In genomic region chr18:32771169-32771751, GRCh38 we compare ENCODE assay signal across 9 cellular contexts. TPM values are rescaled to one million over a fixed set of nuclear protein-coding genes. Genes with fewer than 3 reads are reported as not detected.
DNase-seq lines count a peak whose midpoint lies in the region; ATAC-seq and TF ChIP-seq lines count a peak whose summit lies in the region.
"Had no signal": no experiment of that assay in that cellular context is flagged by ENCODE, and none has a peak within 500 bp of the region (broad histone marks: within the 10 kb centered on the region; RNA-seq: fewer than 3 reads in every experiment).

No MANE protein-coding gene starts in this region.

- H3F3A ChIP-seq in OCI-LY1 (ENCODE audit: insufficient read depth, low read length): no peaks in the 10 kb centered on the region

- no peaks in the 10 kb centered on the region for H3K36me3 ChIP-seq in OCI-LY1 (ENCODE audit: insufficient read depth, low read length)
- H3K36me3 ChIP-seq in esophagus squamous epithelium: no peaks in the 10 kb centered on the region

- TF ChIP-seq POLR2A in esophagus squamous epithelium (IDR thresholded peaks at IDR 0.05): no peak

- H3K9me3 ChIP-seq in OCI-LY1 (ENCODE audit: low read length): no peaks in the 10 kb centered on the region
- no peaks in the 10 kb centered on the region for H3K9me3 ChIP-seq in esophagus squamous epithelium

- H3K9ac ChIP-seq in OCI-LY1 (ENCODE audit: low read length): peak overlapping the region; percentile 90

- no peak overlapping the region for H2AFZ ChIP-seq in OCI-LY1 (ENCODE audit: low read length)

- H3K4me2 ChIP-seq in OCI-LY1 (ENCODE audit: low read length): peak overlapping the region; percentile 92

- 1 to 4% methylated on average over 13 to 15 of the region's 37 CpGs for WGBS in esophagus squamous epithelium, 2 donors

- peak overlapping the region; percentile 75 for H3K4me3 ChIP-seq in OCI-LY1 (ENCODE audit: low read depth, low read length, poor library complexity, severe bottlenecking)
- H3K4me3 ChIP-seq in esophagus squamous epithelium: peak overlapping the region; percentile 11 to 68 (median 46)

- intact Hi-C loops in esophagus squamous epithelium (cut with DNase I): no loop called here

- peaks cover 28% of the 10 kb centered on the region for H3K79me2 ChIP-seq in OCI-LY1 (ENCODE audit: insufficient read depth, low read length)

- H3K27me3 ChIP-seq in OCI-LY1 (ENCODE audit: insufficient read depth, low read length): no peaks in the 10 kb centered on the region
- peaks cover 7 to 59% (median 24%) of the 10 kb centered on the region in 4 donors for H3K27me3 ChIP-seq in esophagus squamous epithelium

- no peak for TF ChIP-seq CTCF in GM20000 (IDR thresholded peaks at IDR 0.05; ENCODE audit: extremely low read depth, missing control alignments)
- TF ChIP-seq CTCF in OCI-LY1 (IDR thresholded peaks at IDR 0.05; ENCODE audit: low read length): no peak
- no peak for TF ChIP-seq CTCF in esophagus squamous epithelium (IDR thresholded peaks at IDR 0.05)

- ATAC-seq in HG03135 (IDR thresholded peaks at IDR 0.05; ENCODE audit: unreplicated experiment) (no peak), GM19328 (IDR thresholded peaks at IDR 0.05; ENCODE audit: unreplicated experiment) (no peak), GM21526 (IDR thresholded peaks at IDR 0.05; ENCODE audit: low FRiP score, unreplicated experiment) (no peak)

- peak overlapping the region; percentile 94 for H3K27ac ChIP-seq in OCI-LY1 (ENCODE audit: low read depth, low read length, poor library complexity, severe bottlenecking)
- H3K27ac ChIP-seq in esophagus squamous epithelium: peak overlapping the region in 2 of 4 donors; percentile 28 to 58

- no peaks in the 10 kb centered on the region for H3K9me2 ChIP-seq in OCI-LY1 (ENCODE audit: low read depth, low read length)

- DNase-seq in GM20000 (ENCODE audit: low spot score) (peak; percentile 55), esophagus squamous epithelium (lab: John Stamatoyannopoulos, UW) (no peak), retina (peak; percentile 79)
- DNase-seq in stimulated activated CD8-positive, alpha-beta memory T cell treated with anti-CD3 and anti-CD28 coated beads, Interleukin-4, amount 100 ng/mL, for 48 hours: no peak

- peaks cover 53% of the 10 kb centered on the region for H3K4me1 ChIP-seq in OCI-LY1 (ENCODE audit: insufficient read depth, low read length, severe bottlenecking)
- H3K4me1 ChIP-seq in esophagus squamous epithelium: peaks cover 17 to 34% (median 21%) of the 10 kb centered on the region in 3 donors

- H4K20me1 ChIP-seq in OCI-LY1 (ENCODE audit: insufficient read depth, low read length): no peaks in the 10 kb centered on the region

RNA-seq across cellular contexts. Expression of gene KLHL14, which starts 1.6 kb away (rescaled TPM):
- under 1 TPM; 0.04 to 0.95 (median 0.42) TPM for total RNA-seq in esophagus squamous epithelium
- total RNA-seq: fibroblast of villous mesenchyme had no signal

Comparison
In these comparisons a context has a peak if more than half of its experiments do, and no peak if none do; other contexts are left out.
1. DNase-seq: peak in GM20000 (single experiment) and retina (single experiment); none in esophagus squamous epithelium (single experiment) and stimulated activated CD8-positive, alpha-beta memory T cell treated with anti-CD3 and anti-CD28 coated beads, Interleukin-4, amount 100 ng/mL, for 48 hours (single experiment).